Comparison of ENCODE assay signal across 19 cellular contexts in genomic region chr4:27397886-27398285, GRCh38.
DNase-seq lines count a peak whose midpoint lies in the region; ATAC-seq, FAIRE-seq and TF ChIP-seq lines count a peak whose summit lies in the region.
"Had no signal": no experiment of that assay in that cellular context is flagged by ENCODE, and none has a peak within 500 bp of the region (broad histone marks: within the 10 kb centered on the region; RNA-seq: fewer than 3 reads in every experiment).

No MANE protein-coding gene starts in this region.

- FAIRE-seq in bronchial epithelial cell (lab: Jason Lieb, UNC): no peak

- TF ChIP-seq CTCF in AG09309 (IDR thresholded peaks at IDR 0.05; ENCODE audit: control insufficient read depth, insufficient read depth, low read depth, low read length, missing control alignments) (no peak), bronchial epithelial cell (IDR thresholded peaks at IDR 0.05; ENCODE audit: insufficient read depth, low read length, severe bottlenecking) (no peak)

- no peak for ATAC-seq in HG03432 (IDR thresholded peaks at IDR 0.05; ENCODE audit: unreplicated experiment)
- ATAC-seq: CD8-positive, alpha-beta T cell; heart left ventricle had no signal

- peak; percentile 86 for DNase-seq in AG09309 (ENCODE audit: low read depth)
- peak; percentile 79 for DNase-seq in HS-5 (ENCODE audit: low read depth)
- peak; percentile 75 for DNase-seq in bronchial epithelial cell (ENCODE audit: low read depth)
- peak; percentile 33 for DNase-seq in iris pigment epithelial cell (ENCODE audit: low read depth)
- DNase-seq in activated T-cell treated with anti-CD3 and anti-CD28 coated beads, Interleukin-2, amount 50 U/mL, for 48 hours: no peak
- DNase-seq in HuH-7 (ENCODE audit: low spot score): no peak
- no peak for DNase-seq in SHP77 (lab: John Stamatoyannopoulos, UW)
- DNase-seq: activated CD4-positive, alpha-beta T cell treated with anti-CD3 and anti-CD28 coated beads, Interleukin-2, amount 50 U/mL, for 1 hour; activated gamma-delta T cell treated with Interleukin-2 at 50 U/mL for 16 hours; CD8-positive, alpha-beta T cell; heart left ventricle; NCI-H1105; NCI-H524; SHP77 treated with DMSO at 0.1 percent for 48 hours had no signal

- no peaks in the 10 kb centered on the region for H3K36me3 ChIP-seq in bronchial epithelial cell (ENCODE audit: control insufficient read depth, insufficient read depth, low read length)
- H3K36me3 ChIP-seq: ascending aorta, heart left ventricle, neutrophil, suprapubic skin, vagina had no signal

- no peaks in the 10 kb centered on the region for H3K27me3 ChIP-seq in bronchial epithelial cell (ENCODE audit: control insufficient read depth, insufficient read depth, low read length)
- H3K27me3 ChIP-seq: ascending aorta, heart left ventricle, neutrophil, suprapubic skin, vagina had no signal

- H3K4me3 ChIP-seq in AG09309 (ENCODE audit: control insufficient read depth, low read depth, low read length) (no peak overlapping the region), bronchial epithelial cell (ENCODE audit: low read depth, low read length) (no peak overlapping the region)
- H3K4me3 ChIP-seq: ascending aorta, heart left ventricle, suprapubic skin, vagina had no signal

Comparison
In these comparisons a context has a peak if more than half of its experiments do, and no peak if none do; other contexts are left out.
1. DNase-seq: peak in AG09309 (single experiment), HS-5 (single experiment), bronchial epithelial cell (single experiment) and iris pigment epithelial cell (single experiment); none in activated T-cell treated with anti-CD3 and anti-CD28 coated beads, Interleukin-2, amount 50 U/mL, for 48 hours (0 of 2), HuH-7 (single experiment) and SHP77 (0 of 2).